1 cellular context compared by ENCODE assay signal in genomic region chr7:135557455-135558336, GRCh38.
TF ChIP-seq lines count a peak whose summit lies in the region.

NUP205 (plus strand) TSS chr7:135557917; CDS start chr7:135557945, 28 bp downstream.

TF ChIP-seq in GM12878, 131 proteins besides CTCF, POLR2A, EP300 and RAD21 (continued from another document and continues in another):
- peak; percentile 73 for TF ChIP-seq ZBTB33 (IDR thresholded peaks at IDR 0.05)
- TF ChIP-seq CEBPB (IDR thresholded peaks at IDR 0.05; ENCODE audit: borderline replicate concordance in 1 of 2, low read depth in 2 of 2, low read length in 2 of 2) = no peak
- TF ChIP-seq MTA2 (IDR thresholded peaks at IDR 0.05; ENCODE audit: low read depth) = 0 out of 2 replicates have a peak, but pooled peaks have one; percentile 12
- peak; percentile 74 for TF ChIP-seq RUNX3 (IDR thresholded peaks at IDR 0.05; ENCODE audit: low read length)
- no peak; the same call in 1 of the 2 replicates for TF ChIP-seq USF2 (IDR thresholded peaks at IDR 0.05; ENCODE audit: borderline replicate concordance, low read depth, low read length)
- peak; percentile 89 for TF ChIP-seq MXI1 (IDR thresholded peaks at IDR 0.05; ENCODE audit: low read depth, low read length)
- no peak for TF ChIP-seq TARDBP (IDR thresholded peaks at IDR 0.05; ENCODE audit: borderline replicate concordance)
- TF ChIP-seq ATF7 (IDR thresholded peaks at IDR 0.05; ENCODE audit: low read depth) = peak; percentile 54
- TF ChIP-seq RELA (IDR thresholded peaks at IDR 0.05; ENCODE audit: borderline replicate concordance, partially characterized antibody) = peak; percentile 94
- TF ChIP-seq NKRF (conservative IDR thresholded peaks at IDR 0.05) = peak; percentile 97
- no peak; the same call in 1 of the 2 replicates for TF ChIP-seq ZBED1 (IDR thresholded peaks at IDR 0.05; ENCODE audit: borderline replicate concordance)
- peak; percentile 78 for TF ChIP-seq SMAD5 (IDR thresholded peaks at IDR 0.05; ENCODE audit: low read depth)
- peak; percentile 42 for TF ChIP-seq HDAC6 (IDR thresholded peaks at IDR 0.05; ENCODE audit: unreplicated experiment)
- TF ChIP-seq HCFC1 (IDR thresholded peaks at IDR 0.05; ENCODE audit: low read length) = peak; percentile 92
- 0 out of 2 replicates have a peak, but pooled peaks have one; percentile 68 for TF ChIP-seq IRF3 (IDR thresholded peaks at IDR 0.05)
- TF ChIP-seq SMAD1 (IDR thresholded peaks at IDR 0.05; ENCODE audit: low read depth, partially characterized antibody) = no peak
- TF ChIP-seq MYB (IDR thresholded peaks at IDR 0.05; ENCODE audit: borderline replicate concordance, low read depth, low read length) = peak; percentile 98
- TF ChIP-seq NBN (IDR thresholded peaks at IDR 0.05) = peak; percentile 80
- peak; percentile 99 for TF ChIP-seq YY1 (IDR thresholded peaks at IDR 0.05; ENCODE audit: low read depth, low read length)
- TF ChIP-seq ZNF207 (IDR thresholded peaks at IDR 0.05; ENCODE audit: borderline replicate concordance) = peak; percentile 94
- peak; percentile 78 for TF ChIP-seq SREBF1 (IDR thresholded peaks at IDR 0.05; ENCODE audit: low read length)
- TF ChIP-seq CREM (IDR thresholded peaks at IDR 0.05; ENCODE audit: low read depth) = peak; percentile 93
- 0 out of 2 replicates have a peak, but pooled peaks have one; percentile 18 for TF ChIP-seq FOXM1 (IDR thresholded peaks at IDR 0.05; ENCODE audit: low read depth, low read length)
- peak; percentile 66; the same call in 1 of the 2 replicates for TF ChIP-seq PAX8 (IDR thresholded peaks at IDR 0.05)
- TF ChIP-seq CHD1 (IDR thresholded peaks at IDR 0.05; ENCODE audit: low read depth, low read length) = peak; percentile 83; the same call in 1 of the 2 replicates
- TF ChIP-seq MLLT1 (IDR thresholded peaks at IDR 0.05) = 0 out of 2 replicates have a peak, but pooled peaks have one; percentile 40
- peak; percentile 67 for TF ChIP-seq RAD51 (IDR thresholded peaks at IDR 0.05)
- peak; percentile 19; the same call in 1 of the 2 replicates for TF ChIP-seq NRF1 (conservative IDR thresholded peaks at IDR 0.05; ENCODE audit: low read depth, low read length)
- peak; percentile 84 for TF ChIP-seq KLF5 (IDR thresholded peaks at IDR 0.05; ENCODE audit: partially characterized antibody)
- no peak for TF ChIP-seq MTA3 (IDR thresholded peaks at IDR 0.05; ENCODE audit: borderline replicate concordance, low read length)
- TF ChIP-seq KDM1A (IDR thresholded peaks at IDR 0.05; ENCODE audit: borderline replicate concordance) = no peak
- TF ChIP-seq ASH2L (IDR thresholded peaks at IDR 0.05; ENCODE audit: borderline replicate concordance, low read depth) = peak; percentile 53; the same call in 1 of the 2 replicates
- TF ChIP-seq PKNOX1 (IDR thresholded peaks at IDR 0.05) = peak; percentile 48; the same call in 1 of the 2 replicates
- TF ChIP-seq CBX5 (IDR thresholded peaks at IDR 0.05; ENCODE audit: low read depth) = peak; percentile 76; the same call in 1 of the 2 replicates
- no peak for TF ChIP-seq YBX1 (IDR thresholded peaks at IDR 0.05)
- TF ChIP-seq POLR2AphosphoS5 (IDR thresholded peaks at IDR 0.05; ENCODE audit: low read length) = peak; percentile 90
- TF ChIP-seq EED (IDR thresholded peaks at IDR 0.05; ENCODE audit: low read depth) = peak; percentile 13; the same call in 1 of the 2 replicates
- TF ChIP-seq E2F4 (IDR thresholded peaks at IDR 0.05; ENCODE audit: low read depth, low read length) = peak; percentile 88
- peak; percentile 58; the same call in 1 of the 2 replicates for TF ChIP-seq BACH1 (IDR thresholded peaks at IDR 0.05; ENCODE audit: borderline replicate concordance)
- TF ChIP-seq SPI1 (IDR thresholded peaks at IDR 0.05; ENCODE audit: borderline replicate concordance, insufficient read depth, low read depth, low read length) = no peak
- peak; percentile 39; the same call in 1 of the 2 replicates for TF ChIP-seq IRF4 (IDR thresholded peaks at IDR 0.05; ENCODE audit: low read depth, low read length)
- TF ChIP-seq SKIL (IDR thresholded peaks at IDR 0.05; ENCODE audit: low read depth, poor library complexity, severe bottlenecking) = peak; percentile 59
- peak; percentile 82 for TF ChIP-seq SMARCA5 (IDR thresholded peaks at IDR 0.05)
- no peak for TF ChIP-seq EGR1 (IDR thresholded peaks at IDR 0.05; ENCODE audit: borderline replicate concordance in 1 of 2, low read depth in 2 of 2, low read length in 2 of 2)
- TF ChIP-seq NR2C1 (IDR thresholded peaks at IDR 0.05) = peak; percentile 64
- no peak for TF ChIP-seq RFX5 (IDR thresholded peaks at IDR 0.05; ENCODE audit: low read depth, low read length)
- peak; percentile 98 for TF ChIP-seq RB1 (IDR thresholded peaks at IDR 0.05; ENCODE audit: borderline replicate concordance)
- peak; percentile 83 for TF ChIP-seq MAX (IDR thresholded peaks at IDR 0.05; ENCODE audit: low read depth, low read length)
- no peak for TF ChIP-seq HDGF (IDR thresholded peaks at IDR 0.05)
- TF ChIP-seq IKZF2 (IDR thresholded peaks at IDR 0.05) = peak in 1 of 2 experiments; percentile 34; a peak in 2 of 4 replicates
- TF ChIP-seq BHLHE40 (IDR thresholded peaks at IDR 0.05; ENCODE audit: borderline replicate concordance in 1 of 2, low read depth in 2 of 2, low read length in 1 of 2) = 0 out of 4 replicates have a peak, but pooled peaks of 1 of the 2 experiments have one; percentile 7
- peak; percentile 72 for TF ChIP-seq ZNF687 (IDR thresholded peaks at IDR 0.05)
